In genomic region chr10:74738985-74739567, GRCh38 we compare ENCODE assay signal across 8 cellular contexts.
DNase-seq lines count a peak whose midpoint lies in the region; ATAC-seq and TF ChIP-seq lines count a peak whose summit lies in the region.

No MANE protein-coding gene starts in this region.

- CTCF ChIA-PET in IMR-90 (lab: Yijun Ruan, JAX): interaction anchor here (0.7 to 1.2 kb wide), 2 partner anchors 9 to 585 kb away, joined by 3 read pairs; no protein-coding TSS in a partner anchor

- no peak overlapping the region for H3K9ac ChIP-seq in IMR-90 (ENCODE audit: low read depth, low read length)

- peak; percentile 61 for TF ChIP-seq CTCF in GM12873 (IDR thresholded peaks at IDR 0.05; ENCODE audit: insufficient read depth, low read depth, low read length, missing control alignments)
- TF ChIP-seq CTCF in IMR-90 (conservative IDR thresholded peaks at IDR 0.05; ENCODE audit: low read depth, low read length): peak; percentile 39

- no peak overlapping the region for H3K4me3 ChIP-seq in IMR-90 (ENCODE audit: insufficient read depth, low read depth, low read length)

- no peak overlapping the region for H2BK5ac ChIP-seq in IMR-90 (ENCODE audit: low read depth, low read length, poor library complexity, severe bottlenecking)

- H3K27ac ChIP-seq in IMR-90 (ENCODE audit: insufficient read depth, low read length): no peak overlapping the region

- no peak overlapping the region for H3K4me2 ChIP-seq in IMR-90 (ENCODE audit: low read depth, low read length)

- H3K4me1 Mint-ChIP-seq in activated naive CD8-positive, alpha-beta T cell (ENCODE audit: low read depth): peaks cover 17% of the 10 kb centered on the region

- H2BK20ac ChIP-seq in IMR-90 (ENCODE audit: low read depth, low read length): no peak overlapping the region

- no peak overlapping the region for H3K4me3 Mint-ChIP-seq in activated naive CD8-positive, alpha-beta T cell

- H2AK9ac ChIP-seq in IMR-90 (replicated peaks; ENCODE audit: low read depth, low read length, poor library complexity): no peak overlapping the region

- H3K18ac ChIP-seq in IMR-90 (ENCODE audit: low read depth, low read length): no peak overlapping the region

- H4K5ac ChIP-seq in IMR-90 (ENCODE audit: low read depth, low read length): no peak overlapping the region

- peak overlapping the region; percentile 46 for H3K27ac Mint-ChIP-seq in activated naive CD8-positive, alpha-beta T cell

- H2AK5ac ChIP-seq in IMR-90 (ENCODE audit: low read depth, low read length): no peak overlapping the region

- peak overlapping the region; percentile 9 for H2AFZ ChIP-seq in IMR-90 (replicated peaks; ENCODE audit: low read length, poor library complexity)

- no peak overlapping the region for H2BK120ac ChIP-seq in IMR-90 (ENCODE audit: low read depth, low read length)

- H3K56ac ChIP-seq in IMR-90 (ENCODE audit: extremely low read depth, insufficient read depth, low read length): no peak overlapping the region

- H3K36me3 ChIP-seq in IMR-90 (ENCODE audit: control insufficient read depth, insufficient read depth, low read length): no peaks in the 10 kb centered on the region

- TF ChIP-seq RAD21 in IMR-90 (IDR thresholded peaks at IDR 0.05; ENCODE audit: low read length): peak; percentile 44

- no peak for TF ChIP-seq POLR2A in IMR-90 (IDR thresholded peaks at IDR 0.05; ENCODE audit: low read depth, low read length)

- H3K9me3 ChIP-seq in IMR-90 (ENCODE audit: control insufficient read depth, insufficient read depth, low read length): no peaks in the 10 kb centered on the region

- H4K8ac ChIP-seq in IMR-90 (ENCODE audit: low read depth in 2 of 2, low read length in 2 of 2): no peak overlapping the region

- H2BK15ac ChIP-seq in IMR-90 (ENCODE audit: low read depth, low read length): no peak overlapping the region

- H4K20me1 ChIP-seq in IMR-90 (ENCODE audit: insufficient read depth, low read length): no peaks in the 10 kb centered on the region

- DNase-seq in IMR-90: peak; percentile 16
- peak; percentile 12 to 81 for DNase-seq in lung microvascular endothelial cell (ENCODE audit: low read depth in 2 of 2)
- no peak for DNase-seq in NCI-H2029 (lab: John Stamatoyannopoulos, UW)

- dilution Hi-C loops in IMR-90 (cut with HindIII; ENCODE audit: low sequenced_read_pairs, unreplicated experiment): no loop called here

- H3K14ac ChIP-seq in IMR-90 (replicated peaks; ENCODE audit: low read depth, low read length): no peak overlapping the region

- peaks cover 6% of the 10 kb centered on the region; the same call in 1 of the 2 replicates for H3K9me1 ChIP-seq in IMR-90 (ENCODE audit: insufficient read depth, low read length)

- H3K4me1 ChIP-seq in IMR-90 (ENCODE audit: control insufficient read depth, insufficient read depth, low read length): no peaks in the 10 kb centered on the region

- H3K4ac ChIP-seq in IMR-90 (ENCODE audit: low read depth, low read length): no peak overlapping the region

- POLR2A ChIA-PET in IMR-90 (lab: Charles Lee; ENCODE audit: unreplicated experiment): interaction anchor here (0.7 kb wide), 1 partner anchor 311 kb away, joined by 3 read pairs; no protein-coding TSS in a partner anchor

- in situ Hi-C loops in IMR-90 (cut with MboI; ENCODE audit: low sequenced_read_pairs): no loop called here

- 80% methylated on average over 3 of the region's 10 CpGs; no CpG with 5 or more reads in 1 of the 2 experiments for WGBS in IMR-90 (ENCODE audit: extremely low coverage in 2 of 2, insufficient read length in 1 of 2), 2 experiments

- no peak overlapping the region for H4K91ac ChIP-seq in IMR-90 (ENCODE audit: insufficient read depth, low read depth, low read length)

- intact Hi-C loops in IMR-90 (cut with micrococcal nuclease): no loop called here

- no peaks in the 10 kb centered on the region for H3K27me3 Mint-ChIP-seq in activated naive CD8-positive, alpha-beta T cell

- H3K79me1 ChIP-seq in IMR-90 (ENCODE audit: low read depth in 1 of 2, low read length in 2 of 2): no peaks in the 10 kb centered on the region

- BruUV-seq in IMR-90 (replicated peaks; lab: Mats Ljungman, UMichigan): no TSS peak

- H3K9me3 Mint-ChIP-seq in activated naive CD8-positive, alpha-beta T cell (ENCODE audit: low read depth): no peaks in the 10 kb centered on the region

- no peaks in the 10 kb centered on the region for H3K36me3 Mint-ChIP-seq in activated naive CD8-positive, alpha-beta T cell

- no peak overlapping the region for H3K23ac ChIP-seq in IMR-90 (ENCODE audit: low read depth, low read length)

- ATAC-seq in GM21447 (IDR thresholded peaks at IDR 0.05; ENCODE audit: unreplicated experiment): peak; percentile 90
- ATAC-seq in IMR-90 (ENCODE audit: low read depth): no peak
- ATAC-seq in esophagus mucosa: no peak
- ATAC-seq in HG02571 (IDR thresholded peaks at IDR 0.05; ENCODE audit: unreplicated experiment): no peak

- H3K27me3 ChIP-seq in IMR-90 (ENCODE audit: control insufficient read depth, insufficient read depth, low read length): no peaks in the 10 kb centered on the region

TF ChIP-seq in IMR-90, 13 proteins besides CTCF, POLR2A, EP300 and RAD21:
- TF ChIP-seq MXI1 (IDR thresholded peaks at IDR 0.05; ENCODE audit: borderline replicate concordance, low read depth, low read length) (no peak), SMC3 (IDR thresholded peaks at IDR 0.05; ENCODE audit: low read depth, low read length) (peak; percentile 25; the same call in 1 of the 2 replicates)
